Comparison of ENCODE assay signal across 21 cellular contexts in the genomic region with DNA sequence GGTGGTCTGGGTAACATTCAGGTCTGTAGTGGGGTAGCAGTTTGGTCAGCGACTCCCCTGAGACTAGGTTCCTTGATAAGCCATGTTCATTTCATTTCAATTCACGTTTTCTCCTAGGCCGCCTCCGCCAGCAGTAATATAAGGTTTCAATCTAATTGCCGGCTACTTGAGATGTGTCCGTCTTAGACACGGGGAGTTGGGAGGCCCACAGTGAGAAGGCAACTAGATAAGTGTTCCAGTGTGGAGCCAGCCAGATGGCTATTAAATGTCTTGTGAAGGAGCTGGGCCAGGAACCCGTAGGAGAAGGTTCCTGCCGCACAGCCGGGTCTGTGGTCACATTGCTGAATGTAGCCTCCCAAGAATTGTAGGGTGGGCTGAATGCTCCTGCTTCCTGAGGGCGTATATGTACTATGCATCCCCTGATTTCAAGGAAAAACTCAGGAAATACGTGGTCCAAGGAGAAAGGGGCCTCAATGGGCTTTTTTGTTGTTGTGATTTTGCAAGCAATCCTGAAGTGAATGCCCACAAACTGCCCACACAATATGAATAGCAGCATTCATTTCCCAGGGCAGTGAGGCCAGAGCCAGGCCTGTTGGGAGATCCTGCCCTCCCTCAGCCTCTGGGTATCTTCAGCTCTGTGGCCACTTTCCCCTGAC.
A peak's percentile ranks its signal among the peaks of the same experiment; 100 is the strongest.
DNase-seq lines count a peak whose midpoint lies in the region; ATAC-seq and TF ChIP-seq lines count a peak whose summit lies in the region.
"Had no signal": no experiment of that assay in that cellular context is flagged by ENCODE, and none has a peak within 500 bp of the region (broad histone marks: within the 10 kb centered on the region; RNA-seq: fewer than 3 reads in every experiment).

No MANE protein-coding gene starts in this region.

- no peaks in the 10 kb centered on the region for H3K9me3 Mint-ChIP-seq in activated CD4-positive, alpha-beta T cell treated with anti-CD3 and anti-CD28 coated beads, Interleukin-2, amount 10 ng/mL, durations not matched to agents 24 days and 14 days
- H3K9me3 Mint-ChIP-seq in T-cell = peaks cover 0 to 3% (median 0%) of the 10 kb centered on the region in 3 donors
- H3K9me3 Mint-ChIP-seq: T-helper 1 cell treated with Interleukin-12 subunit alpha and Interleukin-12 subunit beta and Interleukin-4 antibody, amounts not matched to agents 30 μg/mL and 1 μg/mL, for 36 hours had no signal

- H3K36me3 ChIP-seq in esophagus muscularis mucosa = no peaks in the 10 kb centered on the region
- H3K36me3 ChIP-seq: MG63 had no signal

- H3K9me3 ChIP-seq in esophagus muscularis mucosa = no peaks in the 10 kb centered on the region
- H3K9me3 ChIP-seq: MG63 had no signal

- POLR2A ChIA-PET in T-cell (lab: Charles Lee) = interaction anchor here in 1 of 2 donors (0.5 kb wide), 1 partner anchor 28 kb away, joined by 3 read pairs; no protein-coding TSS in a partner anchor

- no peak overlapping the region for H3K4me3 ChIP-seq in esophagus muscularis mucosa
- H3K4me3 ChIP-seq: MG63 had no signal

- ATAC-seq in HG03439 (IDR thresholded peaks at IDR 0.05; ENCODE audit: unreplicated experiment) (no peak), T-cell (replicated peaks in 1 of 4) (no peak)

- H3K27me3 ChIP-seq in esophagus muscularis mucosa = no peaks in the 10 kb centered on the region
- H3K27me3 ChIP-seq: MG63 had no signal

- intact Hi-C loops in activated CD4-positive, alpha-beta T cell treated with anti-CD3 and anti-CD28 coated beads, Interleukin-2, amount 10 ng/mL, durations not matched to agents 24 days and 14 days (cut with micrococcal nuclease) = no loop called here
- intact Hi-C loops in esophagus muscularis mucosa (cut with DNase I) = no loop called here

- no peak overlapping the region for H3K27ac Mint-ChIP-seq in activated CD4-positive, alpha-beta T cell treated with anti-CD3 and anti-CD28 coated beads, Interleukin-2, amount 10 ng/mL, durations not matched to agents 24 days and 14 days
- no peak overlapping the region for H3K27ac Mint-ChIP-seq in T-cell
- H3K27ac Mint-ChIP-seq: T-helper 1 cell treated with Interleukin-12 subunit alpha and Interleukin-12 subunit beta and Interleukin-4 antibody, amounts not matched to agents 30 μg/mL and 1 μg/mL, for 36 hours had no signal

- TF ChIP-seq CTCF in esophagus muscularis mucosa (IDR thresholded peaks at IDR 0.05) = no peak

- CTCF ChIA-PET in T-cell (lab: Charles Lee) = interaction anchor here in 1 of 2 donors (0.5 kb wide), 1 partner anchor 52 kb away, joined by 7 read pairs; no protein-coding TSS in a partner anchor

- no peak for TF ChIP-seq POLR2A in esophagus muscularis mucosa (IDR thresholded peaks at IDR 0.05; ENCODE audit: low read depth)

- H3K36me3 Mint-ChIP-seq in activated CD4-positive, alpha-beta T cell treated with anti-CD3 and anti-CD28 coated beads, Interleukin-2, amount 10 ng/mL, durations not matched to agents 24 days and 14 days (ENCODE audit: low read depth) = no peaks in the 10 kb centered on the region
- no peaks in the 10 kb centered on the region for H3K36me3 Mint-ChIP-seq in T-cell

- DNase-seq in activated CD4-positive, alpha-beta T cell treated with anti-CD3 and anti-CD28 coated beads, Interleukin-2, amount 10 ng/mL, durations not matched to agents 24 days and 14 days = peak; percentile 48
- DNase-seq in activated CD4-positive, alpha-beta T cell treated with anti-CD3 and anti-CD28 coated beads, Interleukin-2, amount 50 U/mL, for 4 hours = no peak
- DNase-seq in NCI-H2227 treated with DMSO at 0.1 percent for 48 hours (lab: John Stamatoyannopoulos, UW) (peak; percentile 33), esophagus muscularis mucosa (ENCODE audit: extremely low spot score) (peak; percentile 80), T-cell (no peak), NCI-H1092 treated with DMSO at 0.1 percent for 48 hours (lab: John Stamatoyannopoulos, UW) (no peak)
- no peak for DNase-seq in activated effector memory CD4-positive, alpha-beta T cell treated with Interleukin-2 at 50 U/mL for 16 hours
- DNase-seq: GDM1, IMR-90, Kasumi-1, MG63, NCI-H1048, NCI-H2081, NCI-H345, NCI-H526 treated with DMSO at 0.1 percent for 48 hours, OCI-M1, SHP77 treated with DMSO at 0.1 percent for 48 hours had no signal

- TF ChIP-seq EP300 in esophagus muscularis mucosa (IDR thresholded peaks at IDR 0.05) = no peak

- H3K4me1 ChIP-seq in esophagus muscularis mucosa = no peaks in the 10 kb centered on the region

- H3K4me1 Mint-ChIP-seq in activated CD4-positive, alpha-beta T cell treated with anti-CD3 and anti-CD28 coated beads, Interleukin-2, amount 10 ng/mL, durations not matched to agents 24 days and 14 days = peaks cover 6% of the 10 kb centered on the region
- peaks cover 4 to 9% (median 7%) of the 10 kb centered on the region in 3 donors for H3K4me1 Mint-ChIP-seq in T-cell

- peaks cover 2% of the 10 kb centered on the region for H3K27me3 Mint-ChIP-seq in activated CD4-positive, alpha-beta T cell treated with anti-CD3 and anti-CD28 coated beads, Interleukin-2, amount 10 ng/mL, durations not matched to agents 24 days and 14 days
- H3K27me3 Mint-ChIP-seq in T-cell = no peaks in the 10 kb centered on the region

- no peak overlapping the region for H3K27ac ChIP-seq in esophagus muscularis mucosa (replicated peaks in 1 of 4)
- H3K27ac ChIP-seq: C4-2B, HL-60 had no signal

- 77% methylated on average over 12 of the region's 12 CpGs for WGBS in esophagus muscularis mucosa

- H3K4me3 Mint-ChIP-seq in activated CD4-positive, alpha-beta T cell treated with anti-CD3 and anti-CD28 coated beads, Interleukin-2, amount 10 ng/mL, durations not matched to agents 24 days and 14 days = no peak overlapping the region
- H3K4me3 Mint-ChIP-seq in T-cell = no peak overlapping the region
- H3K4me3 Mint-ChIP-seq: T-helper 1 cell treated with Interleukin-12 subunit alpha and Interleukin-12 subunit beta and Interleukin-4 antibody, amounts not matched to agents 30 μg/mL and 1 μg/mL, for 36 hours had no signal

Comparison
In these comparisons a context has a peak if more than half of its experiments do, and no peak if none do; other contexts are left out.
1. DNase-seq: peak in activated CD4-positive, alpha-beta T cell treated with anti-CD3 and anti-CD28 coated beads, Interleukin-2, amount 10 ng/mL, durations not matched to agents 24 days and 14 days (single experiment), NCI-H2227 treated with DMSO at 0.1 percent for 48 hours (single experiment) and esophagus muscularis mucosa (single experiment); none in activated CD4-positive, alpha-beta T cell treated with anti-CD3 and anti-CD28 coated beads, Interleukin-2, amount 50 U/mL, for 4 hours (0 of 2), T-cell (0 of 34), NCI-H1092 treated with DMSO at 0.1 percent for 48 hours (single experiment) and activated effector memory CD4-positive, alpha-beta T cell treated with Interleukin-2 at 50 U/mL for 16 hours (single experiment).